Comparison of ENCODE assay signal across 19 cellular contexts in the genomic region with DNA sequence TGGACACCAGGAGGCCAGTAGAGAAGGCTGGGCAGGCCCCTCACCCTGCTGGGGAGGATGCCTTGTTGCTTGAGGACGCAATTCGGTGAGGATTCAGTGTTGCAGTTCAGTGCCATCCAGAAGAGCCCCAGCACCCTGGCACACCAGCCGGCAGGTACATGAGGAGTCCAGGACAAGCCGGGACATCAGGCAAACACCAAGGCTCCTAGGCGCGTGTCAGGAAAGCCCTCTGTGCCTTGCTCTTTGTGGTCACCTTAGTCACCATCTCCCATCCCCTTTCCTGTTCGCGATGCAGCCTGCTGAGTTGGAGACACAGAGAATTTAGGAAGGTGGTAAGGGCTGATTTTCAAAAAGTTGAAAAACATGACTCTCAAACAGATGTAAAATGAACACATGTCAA. TPM values are rescaled to one million over a fixed set of nuclear protein-coding genes. Genes with fewer than 3 reads are reported as not detected.
DNase-seq lines count a peak whose midpoint lies in the region; ATAC-seq and TF ChIP-seq lines count a peak whose summit lies in the region.
"Had no signal": no experiment of that assay in that cellular context is flagged by ENCODE, and none has a peak within 500 bp of the region (broad histone marks: within the 10 kb centered on the region; RNA-seq: fewer than 3 reads in every experiment).

No MANE protein-coding gene starts in this region.

- no peaks in the 10 kb centered on the region for H3K27me3 ChIP-seq in mammary epithelial cell (ENCODE audit: insufficient read depth, low read length)
- H3K27me3 ChIP-seq in spleen (replicated peaks in 1 of 7) = no peaks in the 10 kb centered on the region

- intact Hi-C loops in mammary epithelial cell (cut with micrococcal nuclease) = no loop called here
- intact Hi-C loops in MCF 10A (cut with micrococcal nuclease) = loop anchor here (5.0 kb wide), 1 partner anchor 59 kb away; no protein-coding TSS in a partner anchor
- intact Hi-C loops in spleen (cut with DNase I; ENCODE audit: low total_unique reads) = no loop called here

- H4K20me1 ChIP-seq in mammary epithelial cell (ENCODE audit: insufficient read depth, low read length) = no peaks in the 10 kb centered on the region

- CTCF ChIA-PET in mammary epithelial cell (lab: Charles Lee; ENCODE audit: low non-redundant PET) = no interaction called here
- CTCF ChIA-PET in MCF 10A (lab: Yijun Ruan, JAX) = interaction anchor here (6.8 kb wide), 1 partner anchor 111 kb away, joined by 72 read pairs; no protein-coding TSS in a partner anchor

- peaks cover 19% of the 10 kb centered on the region for H3K27me3 Mint-ChIP-seq in MCF 10A (ENCODE audit: insufficient read depth, unreplicated experiment)

- no peak overlapping the region for H3K4me3 Mint-ChIP-seq in MCF 10A (ENCODE audit: unreplicated experiment)

- no peak overlapping the region for H3K27ac Mint-ChIP-seq in MCF 10A (ENCODE audit: low read depth, unreplicated experiment)

- H3K9me3 ChIP-seq in mammary epithelial cell (replicated peaks; ENCODE audit: insufficient read depth, low read length) = no peaks in the 10 kb centered on the region
- no peaks in the 10 kb centered on the region for H3K9me3 ChIP-seq in spleen

- H3K4me3 ChIP-seq in mammary epithelial cell (replicated peaks in 1 of 3; ENCODE audit: insufficient read depth in 1 of 3, low read depth in 2 of 3, low read length in 3 of 3) = no peak overlapping the region
- no peak overlapping the region for H3K4me3 ChIP-seq in spleen
- H3K4me3 ChIP-seq: GM12878 had no signal

- H3K4me1 Mint-ChIP-seq in MCF 10A (ENCODE audit: insufficient read depth, unreplicated experiment) = peaks cover 14% of the 10 kb centered on the region

- peaks cover 16% of the 10 kb centered on the region for H3K4me1 ChIP-seq in mammary epithelial cell (ENCODE audit: insufficient read depth, low read length)
- peaks cover 10 to 30% (median 22%) of the 10 kb centered on the region in 6 donors for H3K4me1 ChIP-seq in spleen

- DNase-seq in mammary epithelial cell = no peak
- no peak for DNase-seq in MCF 10A (ENCODE audit: unreplicated experiment)
- DNase-seq in KBM-7 = peak; percentile 39
- DNase-seq in UCSD-AML1 (lab: John Stamatoyannopoulos, UW; ENCODE audit: unreplicated experiment) = peak; percentile 39
- peak; percentile 39 for DNase-seq in spleen
- DNase-seq in NCI-H1105 treated with DMSO at 0.1 percent for 48 hours (lab: John Stamatoyannopoulos, UW) = no peak
- no peak for DNase-seq in NCI-H345 (lab: John Stamatoyannopoulos, UW)
- DNase-seq: CD4-positive, CD25-positive, alpha-beta regulatory T cell; DMS79; Karpas-422; NCI-H1436 treated with DMSO at 0.1 percent for 48 hours; NCI-H2029 treated with DMSO at 0.1 percent for 48 hours; NCI-H2171 treated with DMSO at 0.1 percent for 48 hours; NCI-H510A; NCI-H774; SW 1271 had no signal

- dilution Hi-C loops in mammary epithelial cell (cut with HindIII; ENCODE audit: low sequenced_read_pairs) = no loop called here

- peaks cover 28% of the 10 kb centered on the region for H3K79me2 ChIP-seq in mammary epithelial cell (ENCODE audit: insufficient read depth, low read length)

- POLR2A ChIA-PET in MCF 10A (lab: Yijun Ruan, JAX) = no interaction called here

- H3K36me3 ChIP-seq in mammary epithelial cell (ENCODE audit: insufficient read depth, low read length) (no peaks in the 10 kb centered on the region), spleen (peaks cover 0 to 14% (median 0%) of the 10 kb centered on the region in 6 donors)

- peak overlapping the region; percentile 21 for H2AFZ ChIP-seq in mammary epithelial cell (ENCODE audit: low read depth, low read length)

- H3K4me2 ChIP-seq in mammary epithelial cell (ENCODE audit: insufficient read depth, low read depth, low read length) = no peak overlapping the region

- H3K9me3 Mint-ChIP-seq in MCF 10A (ENCODE audit: unreplicated experiment) = no peaks in the 10 kb centered on the region
- H3K9me3 Mint-ChIP-seq: CD4-positive, CD25-positive, alpha-beta regulatory T cell had no signal

- H3K27ac ChIP-seq in mammary epithelial cell (ENCODE audit: insufficient read depth, low read depth, low read length) (no peak overlapping the region), spleen (no peak overlapping the region)

- in situ Hi-C loops in mammary epithelial cell (cut with MboI; ENCODE audit: low sequenced_read_pairs in 2 of 2) (no loop called here), KBM-7 (cut with MboI; ENCODE audit: low pct_unique_long_range_greater_than_20kb, low sequenced_read_pairs) (no loop called here)

- TF ChIP-seq CTCF in mammary epithelial cell (conservative IDR thresholded peaks at IDR 0.05 in 1 of 2, IDR thresholded peaks at IDR 0.05 in 1 of 2; ENCODE audit: extremely low read depth in 1 of 2, insufficient read depth in 1 of 2, low read depth in 1 of 2, low read length in 2 of 2) (no peak), MCF 10A (IDR thresholded peaks at IDR 0.05; ENCODE audit: unreplicated experiment) (no peak), spleen (IDR thresholded peaks at IDR 0.05 in 8 of 11, conservative IDR thresholded peaks at IDR 0.05 in 3 of 11) (no peak)

- no peak overlapping the region for H3K9ac ChIP-seq in mammary epithelial cell (ENCODE audit: insufficient read depth, low read length)

- WGBS in mammary epithelial cell (ENCODE audit: low coverage, missing lambda C conversion rate) = 79% methylated on average over 8 of the region's 8 CpGs
- WGBS in spleen, 5 donors = 52 to 71% (median 64%) methylated on average over 6 to 8 of the region's 8 CpGs

- BruUV-seq in mammary epithelial cell (replicated peaks; lab: Mats Ljungman, UMichigan) (no TSS peak), MCF 10A (replicated peaks; lab: Mats Ljungman, UMichigan) (no TSS peak)

- ATAC-seq in GM21619 (IDR thresholded peaks at IDR 0.05; ENCODE audit: unreplicated experiment) = no peak
- ATAC-seq: GM12878, HepG2 had no signal

- H3K36me3 Mint-ChIP-seq in MCF 10A (ENCODE audit: insufficient read depth, unreplicated experiment) = peaks cover 20% of the 10 kb centered on the region

- no peak for TF ChIP-seq POLR2A in spleen (IDR thresholded peaks at IDR 0.05)

RNA-seq across cellular contexts. Expression of a gene that starts 2.2 kb away (rescaled TPM):
- total RNA-seq in mammary epithelial cell (10 to 100 TPM; 21.2 to 42.0 TPM), MCF 10A (2022) (47.1 and 52.5 TPM in 2 replicates), spleen (10 to 100 TPM; 24.9 to 43.9 (median 39.8) TPM)
- polyA plus RNA-seq in mammary epithelial cell (8.5 TPM), spleen (10 to 100 TPM; 13.0 to 22.8 (median 20.6) TPM)
- polyA minus RNA-seq in mammary epithelial cell = 8.6 TPM

RNA-seq across cellular contexts. Expression of a gene that starts 44.6 kb away (rescaled TPM):
- total RNA-seq in mammary epithelial cell (1 to 10 TPM; 1.8 to 2.0 TPM), MCF 10A (2022) (3.8 and 4.3 TPM in 2 replicates), spleen (10 to 100 TPM in 2 of 7 donors, 1 to 10 TPM in 5; 7.7 to 13.0 (median 8.8) TPM)
- polyA plus RNA-seq in mammary epithelial cell (2.6 TPM), spleen (10 to 100 TPM in 1 of 3 donors, 1 to 10 TPM in 2; 5.2 to 10.0 (median 10.0) TPM)
- polyA minus RNA-seq in mammary epithelial cell = 5.6 TPM

RNA-seq across cellular contexts. Expression of a gene that starts 47.2 kb away (rescaled TPM):
- total RNA-seq in mammary epithelial cell (10 to 100 TPM in 1 of 2 donors, 1 to 10 TPM in 1; 5.7 to 21.3 TPM), MCF 10A (2022) (23.8 and 26.6 TPM in 2 replicates), spleen (10 to 100 TPM; 20.3 to 31.4 (median 26.3) TPM)
- polyA plus RNA-seq in mammary epithelial cell (51.9 TPM), spleen (10 to 100 TPM; 75.2 to 91.1 (median 78.3) TPM)
- 11.6 TPM for polyA minus RNA-seq in mammary epithelial cell

Comparison
In these comparisons a context has a peak if more than half of its experiments do, and no peak if none do; other contexts are left out.
1. DNase-seq: peak in KBM-7 (single experiment), UCSD-AML1 (single experiment) and spleen (single experiment); none in mammary epithelial cell (single experiment), MCF 10A (single experiment), NCI-H1105 treated with DMSO at 0.1 percent for 48 hours (single experiment) and NCI-H345 (single experiment).